In genomic region chr11:17477361-17477760, GRCh38 we compare ENCODE assay signal across 16 cellular contexts. TPM values are rescaled to one million over a fixed set of nuclear protein-coding genes. Genes with fewer than 3 reads are reported as not detected.
DNase-seq lines count a peak whose midpoint lies in the region; ATAC-seq, FAIRE-seq and TF ChIP-seq lines count a peak whose summit lies in the region.
"Had no signal": no experiment of that assay in that cellular context is flagged by ENCODE, and none has a peak within 500 bp of the region (broad histone marks: within the 10 kb centered on the region; RNA-seq: fewer than 3 reads in every experiment).

No MANE protein-coding gene starts in this region.

- H2AFZ ChIP-seq in GM23338: peak overlapping the region; percentile 84
- no peak overlapping the region for H2AFZ ChIP-seq in astrocyte (ENCODE audit: low read depth, low read length)
- H2AFZ ChIP-seq: PC-9 had no signal

- H4K20me1 ChIP-seq in GM23338 (replicated peaks; ENCODE audit: insufficient read depth): no peaks in the 10 kb centered on the region; the same call in 1 of the 2 replicates
- H4K20me1 ChIP-seq in astrocyte (ENCODE audit: insufficient read depth, low read length): no peaks in the 10 kb centered on the region

- H3K9me2 ChIP-seq in GM23338 (ENCODE audit: insufficient read depth): no peaks in the 10 kb centered on the region

- H3K4me1 ChIP-seq in GM23338 (ENCODE audit: insufficient read depth): peaks cover 12% of the 10 kb centered on the region
- H3K4me1 ChIP-seq in astrocyte (ENCODE audit: insufficient read depth, low read length): no peaks in the 10 kb centered on the region
- peaks cover 10% of the 10 kb centered on the region for H3K4me1 ChIP-seq in iPS-18a (ENCODE audit: control insufficient read depth, low read depth, low read length)

- H3K4me2 ChIP-seq in GM23338 (peak overlapping the region; percentile 91), astrocyte (ENCODE audit: low read length) (no peak overlapping the region)
- H3K4me2 ChIP-seq: PC-9 had no signal

- H3K27ac Mint-ChIP-seq in GM23338 (no peak overlapping the region), astrocyte (ENCODE audit: unreplicated experiment) (no peak overlapping the region), progenitor cell of endocrine pancreas (no peak overlapping the region)
- H3K27ac Mint-ChIP-seq: CD8-positive, alpha-beta memory T cell had no signal

- H3K27me3 Mint-ChIP-seq in GM23338 (ENCODE audit: insufficient read depth, low read depth, poor library complexity): peaks cover 64% of the 10 kb centered on the region
- H3K27me3 Mint-ChIP-seq in astrocyte (ENCODE audit: low read depth, unreplicated experiment): peaks cover 84% of the 10 kb centered on the region
- H3K27me3 Mint-ChIP-seq in progenitor cell of endocrine pancreas: peaks cover 79% of the 10 kb centered on the region

- H3K36me3 Mint-ChIP-seq in GM23338 (ENCODE audit: low read depth) (no peaks in the 10 kb centered on the region), astrocyte (ENCODE audit: low read depth, unreplicated experiment) (peaks cover 5% of the 10 kb centered on the region), progenitor cell of endocrine pancreas (ENCODE audit: insufficient read depth) (no peaks in the 10 kb centered on the region)
- H3K36me3 Mint-ChIP-seq: CD8-positive, alpha-beta memory T cell had no signal

- no peaks in the 10 kb centered on the region for H3K9me3 ChIP-seq in astrocyte (ENCODE audit: insufficient read depth, low read depth, low read length)
- H3K9me3 ChIP-seq in iPS-18a (ENCODE audit: control insufficient read depth, low read depth, low read length): no peaks in the 10 kb centered on the region

- ATAC-seq in GM23338 (no peak), HG03460 (IDR thresholded peaks at IDR 0.05; ENCODE audit: unreplicated experiment) (no peak)

- H3K4me3 Mint-ChIP-seq in GM23338: peak overlapping the region; percentile 72
- peak overlapping the region; percentile 75 for H3K4me3 Mint-ChIP-seq in astrocyte (ENCODE audit: unreplicated experiment)
- peak overlapping the region; percentile 31 for H3K4me3 Mint-ChIP-seq in progenitor cell of endocrine pancreas (ENCODE audit: low read depth)
- H3K4me3 Mint-ChIP-seq: CD8-positive, alpha-beta memory T cell had no signal

- no peaks in the 10 kb centered on the region for H3K79me2 ChIP-seq in GM23338 (replicated peaks; ENCODE audit: insufficient read depth)
- H3K79me2 ChIP-seq in astrocyte (ENCODE audit: insufficient read depth, low read length): no peaks in the 10 kb centered on the region

- H3K27ac ChIP-seq in GM23338 (ENCODE audit: low read depth) (no peak overlapping the region), astrocyte (ENCODE audit: low read depth, low read length) (no peak overlapping the region), iPS-18a (ENCODE audit: low read length) (no peak overlapping the region)
- H3K27ac ChIP-seq: PC-9 had no signal

- no peaks in the 10 kb centered on the region for H3K36me3 ChIP-seq in GM23338 (ENCODE audit: insufficient read depth)
- no peaks in the 10 kb centered on the region for H3K36me3 ChIP-seq in astrocyte (ENCODE audit: insufficient read depth, low read length)
- no peaks in the 10 kb centered on the region for H3K36me3 ChIP-seq in iPS-18a (ENCODE audit: control insufficient read depth, low read depth, low read length)

- DNase-seq in GM23338 (ENCODE audit: low spot score): no peak
- no peak for DNase-seq in astrocyte (ENCODE audit: low read depth)
- no peak for DNase-seq in progenitor cell of endocrine pancreas (ENCODE audit: low spot score, unreplicated experiment)
- DNase-seq in NCI-H446 (lab: John Stamatoyannopoulos, UW): no peak
- no peak for DNase-seq in NCI-H1048 (lab: John Stamatoyannopoulos, UW)
- DNase-seq: ACHN; CD8-positive, alpha-beta memory T cell; DMS79; GOT3; KG1; NCI-H1694 treated with DMSO at 0.1 percent for 48 hours; NCI-H2107; NCI-H226; PC-9 had no signal

- TF ChIP-seq CTCF in GM23338 (conservative IDR thresholded peaks at IDR 0.05; ENCODE audit: low read depth in 2 of 2) (no peak), astrocyte (IDR thresholded peaks at IDR 0.05; ENCODE audit: insufficient read depth, low read depth, low read length) (no peak), progenitor cell of endocrine pancreas (IDR thresholded peaks at IDR 0.05; ENCODE audit: unreplicated experiment) (no peak)

- H3K9me3 Mint-ChIP-seq in GM23338: no peaks in the 10 kb centered on the region; the same call in 2 of the 3 replicates
- no peaks in the 10 kb centered on the region for H3K9me3 Mint-ChIP-seq in astrocyte (ENCODE audit: unreplicated experiment)
- H3K9me3 Mint-ChIP-seq in progenitor cell of endocrine pancreas (ENCODE audit: low read depth): no peaks in the 10 kb centered on the region
- H3K9me3 Mint-ChIP-seq: CD8-positive, alpha-beta memory T cell had no signal

- H3K4me3 ChIP-seq in GM23338 (peak overlapping the region; percentile 87), astrocyte (ENCODE audit: insufficient read depth, low read depth, low read length) (no peak overlapping the region), iPS-18a (ENCODE audit: low read length) (peak overlapping the region; percentile 39)
- H3K4me3 ChIP-seq: PC-9 had no signal

- H3K4me1 Mint-ChIP-seq in GM23338 (peaks cover 39% of the 10 kb centered on the region), astrocyte (ENCODE audit: low read depth, unreplicated experiment) (no peaks in the 10 kb centered on the region), progenitor cell of endocrine pancreas (ENCODE audit: low read depth) (no peaks in the 10 kb centered on the region)

- FAIRE-seq in astrocyte (lab: Jason Lieb, UNC): no peak

- H3K27me3 ChIP-seq in GM23338 (ENCODE audit: insufficient read depth): peaks cover 58% of the 10 kb centered on the region
- peaks cover 49% of the 10 kb centered on the region for H3K27me3 ChIP-seq in astrocyte (ENCODE audit: insufficient read depth, low read length)
- H3K27me3 ChIP-seq in iPS-18a (ENCODE audit: control insufficient read depth, insufficient read depth, low read length): peaks cover 58% of the 10 kb centered on the region

- H3F3A ChIP-seq in GM23338 (replicated peaks; ENCODE audit: low read depth): peaks cover 5% of the 10 kb centered on the region; the same call in 1 of the 2 replicates

- no peak overlapping the region for H3K9ac ChIP-seq in astrocyte (ENCODE audit: low read length)
- no peak overlapping the region for H3K9ac ChIP-seq in iPS-18a (ENCODE audit: low read length)

TF ChIP-seq in GM23338, 12 proteins besides CTCF, POLR2A, EP300 and RAD21 (continues in another document):
- no peak for TF ChIP-seq STAT1 (IDR thresholded peaks at IDR 0.05; ENCODE audit: unreplicated experiment)
- no peak for TF ChIP-seq ZNF331 (CRISPR knock-in tag; IDR thresholded peaks at IDR 0.05; ENCODE audit: low read depth)

RNA-seq across cellular contexts. Expression of gene ABCC8, which starts 0.7 kb away (rescaled TPM):
- 2.4 and 3.4 TPM in 2 replicates for total RNA-seq in GM23338 (2014; rRNA removed; shearing (Covaris generic))
- polyA plus RNA-seq in GM23338 (2016; fragmentation: Nextera tagmentation; extraction: Ambion mirVana): 1.5 and 2.0 TPM in 2 replicates
- not detected in 2 replicates for total RNA-seq in astrocyte
- 19.2 and 23.9 TPM in 2 replicates for total RNA-seq in progenitor cell of endocrine pancreas
- total RNA-seq: CD8-positive, alpha-beta memory T cell; PC-9 had no signal
- polyA plus RNA-seq: CD8-positive, alpha-beta memory T cell had no signal
